ENCODE assay signal across 19 cellular contexts in the genomic region with DNA sequence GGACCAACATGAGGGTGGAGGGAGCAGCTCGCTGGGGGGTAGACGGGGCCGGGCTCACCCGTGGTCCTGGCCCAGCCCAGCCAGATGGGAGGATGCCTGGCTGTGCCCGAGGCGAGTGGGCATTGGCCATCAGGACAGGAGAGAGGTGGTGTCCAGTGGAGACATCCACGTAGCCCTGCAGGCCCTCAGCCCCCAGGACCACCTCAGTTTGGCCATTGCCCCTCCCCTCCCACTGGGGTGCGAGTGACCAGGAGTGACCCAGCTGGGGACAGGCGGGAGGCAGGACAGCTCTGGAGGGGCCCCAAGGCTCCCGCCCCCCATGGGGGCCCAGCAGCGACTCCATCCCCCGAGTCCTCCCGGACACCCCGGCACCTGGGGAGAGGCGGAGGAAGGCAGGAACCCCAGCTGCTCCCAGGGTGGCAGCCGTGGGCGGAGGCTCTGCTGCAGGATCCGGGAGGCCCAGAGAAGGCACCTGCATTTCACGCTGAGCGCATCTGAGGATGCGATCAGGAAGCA. TPM values are rescaled to one million over a fixed set of nuclear protein-coding genes. Genes with fewer than 3 reads are reported as not detected.
"Had no signal": no experiment of that assay in that cellular context is flagged by ENCODE, and none has a peak within 500 bp of the region (broad histone marks: within the 10 kb centered on the region; RNA-seq: fewer than 3 reads in every experiment).

No MANE protein-coding gene starts in this region.

- H3K27ac ChIP-seq: dorsolateral prefrontal cortex, gastrocnemius medialis, heart right ventricle, neural progenitor cell, pancreas, upper lobe of left lung had no signal

- DNase-seq: activated CD4-positive, alpha-beta T cell treated with anti-CD3 and anti-CD28 coated beads for 1 hour; activated CD4-positive, alpha-beta T cell treated with anti-CD3 and anti-CD28 coated beads, Interleukin-2, amount 50 U/mL, for 4 hours; activated naive CD4-positive, alpha-beta T cell treated with anti-CD3 and anti-CD28 coated beads, Interleukin-2, amount 10 ng/mL, durations not matched to agents 7 days and 5 days; activated T-cell treated with anti-CD3 and anti-CD28 coated beads, Interleukin-2, amount 50 U/mL, for 24 hours; dorsolateral prefrontal cortex; endodermal cell; gastrocnemius medialis; naive B cell; T-cell; T-helper 9 cell had no signal

- H3K4me1 ChIP-seq: neural progenitor cell had no signal

- H3K9me3 ChIP-seq: gastrocnemius medialis, heart right ventricle, pancreas, upper lobe of left lung had no signal

- H3K4me3 ChIP-seq: dorsolateral prefrontal cortex, gastrocnemius medialis, heart right ventricle, neural progenitor cell, pancreas, smooth muscle cell, upper lobe of left lung had no signal

- ATAC-seq: gastrocnemius medialis, heart right ventricle, pancreas, T-cell had no signal

- H3K36me3 ChIP-seq: gastrocnemius medialis, heart right ventricle, neural progenitor cell, pancreas, upper lobe of left lung had no signal

- H3K27me3 ChIP-seq: dorsolateral prefrontal cortex, heart right ventricle, neural progenitor cell, pancreas, upper lobe of left lung had no signal

RNA-seq across cellular contexts. Expression of a gene that starts 9.7 kb away (rescaled TPM):
- total RNA-seq: bronchial epithelial cell, epithelial cell of proximal tubule, heart right ventricle, mononuclear cell, smooth muscle cell, T-cell, temporal lobe had no signal
- polyA plus RNA-seq: smooth muscle cell had no signal
